Comparison of ENCODE assay signal across 37 cellular contexts in genomic region chr1:197099444-197099843, GRCh38. TPM values are rescaled to one million over a fixed set of nuclear protein-coding genes. Genes with fewer than 3 reads are reported as not detected.
"Had no signal": no experiment of that assay in that cellular context is flagged by ENCODE, and none has a peak within 500 bp of the region (broad histone marks: within the 10 kb centered on the region; RNA-seq: fewer than 3 reads in every experiment).

No MANE protein-coding gene starts in this region.

- H3K27ac ChIP-seq: brain microvascular endothelial cell, KMS-11, Peyer's patch, RWPE1, VCaP had no signal

- H3K4me1 Mint-ChIP-seq: activated B cell treated with CpG ODN at 0.5 μM for 24 hours; activated CD4-positive, alpha-beta memory T cell treated with anti-CD3 and anti-CD28 coated beads, Interleukin-2, amount 10 ng/mL, durations not matched to agents 7 days and 5 days; activated CD8-positive, alpha-beta memory T cell treated with anti-CD3 and anti-CD28 coated beads, Interleukin-2, amount 10 ng/mL, durations not matched to agents 7 days and 5 days had no signal

- H3K4me3 Mint-ChIP-seq: activated B cell treated with CpG ODN at 0.5 μM for 24 hours; activated CD4-positive, alpha-beta memory T cell treated with anti-CD3 and anti-CD28 coated beads, Interleukin-2, amount 10 ng/mL, durations not matched to agents 7 days and 5 days; activated CD8-positive, alpha-beta memory T cell treated with anti-CD3 and anti-CD28 coated beads, Interleukin-2, amount 10 ng/mL, durations not matched to agents 7 days and 5 days; activated naive CD4-positive, alpha-beta T cell treated with anti-CD3 and anti-CD28 coated beads for 36 hours; activated naive CD8-positive, alpha-beta T cell treated with anti-CD3 and anti-CD28 coated beads, Interleukin-2, amount 50 U/mL, for 24 hours had no signal

- H3K27me3 ChIP-seq: brain microvascular endothelial cell, Peyer's patch had no signal

- H3K9ac ChIP-seq: KMS-11 had no signal

- H3K27me3 Mint-ChIP-seq: activated B cell treated with CpG ODN at 0.5 μM for 24 hours; activated CD4-positive, alpha-beta memory T cell treated with anti-CD3 and anti-CD28 coated beads, Interleukin-2, amount 10 ng/mL, durations not matched to agents 7 days and 5 days; activated CD8-positive, alpha-beta memory T cell treated with anti-CD3 and anti-CD28 coated beads, Interleukin-2, amount 10 ng/mL, durations not matched to agents 7 days and 5 days; activated naive CD8-positive, alpha-beta T cell treated with anti-CD3 and anti-CD28 coated beads, Interleukin-2, amount 50 U/mL, for 24 hours had no signal

- H3K4me2 ChIP-seq: KMS-11 had no signal

- DNase-seq: activated B cell treated with CpG ODN at 0.5 μM for 24 hours; activated CD4-positive, alpha-beta memory T cell treated with anti-CD3 and anti-CD28 coated beads, Interleukin-2, amount 10 ng/mL, durations not matched to agents 7 days and 5 days; activated CD4-positive, alpha-beta T cell treated with anti-CD3 and anti-CD28 coated beads for 1 hour; activated CD4-positive, alpha-beta T cell treated with anti-CD3 and anti-CD28 coated beads for 48 hours; activated CD8-positive, alpha-beta memory T cell treated with anti-CD3 and anti-CD28 coated beads for 24 hours; activated CD8-positive, alpha-beta memory T cell treated with anti-CD3 and anti-CD28 coated beads, Interleukin-2, amount 10 ng/mL, durations not matched to agents 7 days and 5 days; activated CD8-positive, alpha-beta memory T cell treated with anti-CD3 and anti-CD28 coated beads, Interleukin-2, amount 50 U/mL, for 48 hours; activated gamma-delta T cell; activated naive CD4-positive, alpha-beta T cell treated with anti-CD3 and anti-CD28 coated beads for 36 hours; activated naive CD8-positive, alpha-beta T cell treated with anti-CD3 and anti-CD28 coated beads, Interleukin-2, amount 50 U/mL, for 24 hours; anterior cingulate cortex; brain microvascular endothelial cell; central memory CD4-positive, alpha-beta T cell; MM.1S; MV-4-11; NCI-H1092; NCI-H1436 treated with DMSO at 0.1 percent for 48 hours; NCI-H1694 treated with DMSO at 0.1 percent for 48 hours; NCI-H2029; NCI-H345; NCI-H510A; NCI-H526; NCI-H748 treated with DMSO at 0.1 percent for 48 hours; NK-92 treated with Interleukin-12 subunit alpha and Interleukin-12 subunit beta, amount 100 ng/mL, for 24 hours; PC-3; Peyer's patch; SW 1271; T-helper 1 cell; T-helper 2 cell; T-helper 9 cell had no signal

- H3K9me3 ChIP-seq: Peyer's patch had no signal

- ATAC-seq: activated CD8-positive, alpha-beta memory T cell treated with anti-CD3 and anti-CD28 coated beads, Interleukin-2, amount 10 ng/mL, durations not matched to agents 7 days and 5 days; activated naive CD4-positive, alpha-beta T cell treated with anti-CD3 and anti-CD28 coated beads, Interleukin-2, amount 50 U/mL, for 72 hours; activated naive CD8-positive, alpha-beta T cell treated with anti-CD3 and anti-CD28 coated beads, Interleukin-2, amount 50 U/mL, for 24 hours; PC-3; Right ventricle myocardium inferior had no signal

- H3K27ac Mint-ChIP-seq: activated B cell treated with CpG ODN at 0.5 μM for 24 hours; activated CD4-positive, alpha-beta memory T cell treated with anti-CD3 and anti-CD28 coated beads, Interleukin-2, amount 10 ng/mL, durations not matched to agents 7 days and 5 days; activated CD8-positive, alpha-beta memory T cell treated with anti-CD3 and anti-CD28 coated beads, Interleukin-2, amount 10 ng/mL, durations not matched to agents 7 days and 5 days; activated naive CD4-positive, alpha-beta T cell treated with anti-CD3 and anti-CD28 coated beads for 36 hours; activated naive CD4-positive, alpha-beta T cell treated with anti-CD3 and anti-CD28 coated beads, Interleukin-2, amount 50 U/mL, for 72 hours; activated naive CD8-positive, alpha-beta T cell treated with anti-CD3 and anti-CD28 coated beads, Interleukin-2, amount 50 U/mL, for 24 hours; activated T-helper 2 cell treated with anti-CD3 and anti-CD28 coated beads, Interferon-gamma antibody, Interleukin-2, Interleukin-4, amounts not matched to agents 10 μg/mL and 5 μg/mL and 100 μg/mL, durations not matched to agents 14 hours and 24 hours and 36 hours had no signal

- H3K4me3 ChIP-seq: Peyer's patch had no signal

- H3K36me3 ChIP-seq: brain microvascular endothelial cell, Peyer's patch had no signal

- H3K9me3 Mint-ChIP-seq: activated B cell treated with CpG ODN at 0.5 μM for 24 hours; activated CD4-positive, alpha-beta memory T cell treated with anti-CD3 and anti-CD28 coated beads, Interleukin-2, amount 10 ng/mL, durations not matched to agents 7 days and 5 days; activated naive CD4-positive, alpha-beta T cell treated with anti-CD3 and anti-CD28 coated beads, Interleukin-2, amount 50 U/mL, for 72 hours; activated naive CD8-positive, alpha-beta T cell treated with anti-CD3 and anti-CD28 coated beads, Interleukin-2, amount 50 U/mL, for 24 hours had no signal

- H3K4me1 ChIP-seq: Peyer's patch had no signal

RNA-seq across cellular contexts. Expression of gene F13B, which starts 32.4 kb away (rescaled TPM):
- total RNA-seq: activated B cell treated with CpG ODN at 0.5 μM for 24 hours; activated CD4-positive, alpha-beta memory T cell treated with anti-CD3 and anti-CD28 coated beads, Interleukin-2, amount 10 ng/mL, durations not matched to agents 7 days and 5 days; activated CD8-positive, alpha-beta memory T cell treated with anti-CD3 and anti-CD28 coated beads, Interleukin-2, amount 10 ng/mL, durations not matched to agents 7 days and 5 days; activated naive CD4-positive, alpha-beta T cell treated with anti-CD3 and anti-CD28 coated beads for 36 hours; activated naive CD4-positive, alpha-beta T cell treated with anti-CD3 and anti-CD28 coated beads, Interleukin-2, amount 50 U/mL, for 72 hours; activated T-helper 2 cell treated with anti-CD3 and anti-CD28 coated beads, Interferon-gamma antibody, Interleukin-2, Interleukin-4, amounts not matched to agents 10 μg/mL and 5 μg/mL and 100 μg/mL, durations not matched to agents 14 hours and 24 hours and 36 hours; LHCN-M2; PC-3; Peyer's patch; Right ventricle myocardium inferior had no signal
